ENCODE assay signal across 1 cellular context in the genomic region with DNA sequence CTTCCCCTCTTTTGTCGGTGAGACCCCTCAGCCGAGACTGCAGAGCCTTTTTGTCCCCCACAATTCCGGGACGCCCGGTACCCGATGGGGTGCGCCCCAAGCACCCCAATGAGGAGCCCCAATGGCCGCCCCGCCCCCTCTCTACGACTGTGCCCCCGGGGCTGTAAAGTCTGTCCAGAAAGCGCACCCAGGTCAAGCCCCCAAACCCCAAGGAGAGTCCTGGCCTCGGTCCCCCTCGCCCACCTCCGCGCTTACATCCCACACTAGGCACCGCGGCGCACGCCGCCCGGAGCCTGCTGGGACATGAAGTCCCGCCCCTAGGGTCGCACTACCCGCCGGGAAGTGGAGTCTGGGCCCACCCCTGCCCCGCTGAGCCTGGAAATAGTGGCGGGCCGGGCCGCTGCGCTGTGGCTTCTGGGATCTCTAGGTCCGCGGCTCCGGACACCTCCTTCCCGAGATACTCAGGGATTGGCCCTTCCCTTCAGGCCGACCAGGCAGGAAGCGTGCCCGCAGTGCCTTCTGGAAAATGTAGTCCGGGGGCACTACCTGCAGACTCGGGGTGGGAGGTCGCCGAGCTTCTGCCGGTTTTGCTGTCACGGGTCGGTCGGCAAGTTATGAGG.
TF ChIP-seq lines count a peak whose summit lies in the region.

A gene (minus strand): TSS at position 281 of the 620 bp plus-strand sequence. CDS start 442 bp downstream, outside the sequence.

TF ChIP-seq in HepG2, 621 proteins besides CTCF, POLR2A, EP300 and RAD21 (continued from another document and continues in another):
- TF ChIP-seq HDAC1 (CRISPR knock-in tag; IDR thresholded peaks at IDR 0.05): peak; percentile 50; the same call in 1 of the 2 replicates
- TF ChIP-seq SMAD1 (CRISPR knock-in tag; IDR thresholded peaks at IDR 0.05; ENCODE audit: borderline replicate concordance, low read depth): no peak
- TF ChIP-seq NFRKB (IDR thresholded peaks at IDR 0.05): no peak
- TF ChIP-seq SMAD9 (CRISPR knock-in tag; IDR thresholded peaks at IDR 0.05): no peak
- no peak for TF ChIP-seq BORCS8-MEF2B (CRISPR knock-in tag; IDR thresholded peaks at IDR 0.05)
- TF ChIP-seq GTF2F1 (IDR thresholded peaks at IDR 0.05; ENCODE audit: low read length): no peak
- TF ChIP-seq RFX3 (CRISPR knock-in tag; IDR thresholded peaks at IDR 0.05): no peak
- TF ChIP-seq, protein P1, sequence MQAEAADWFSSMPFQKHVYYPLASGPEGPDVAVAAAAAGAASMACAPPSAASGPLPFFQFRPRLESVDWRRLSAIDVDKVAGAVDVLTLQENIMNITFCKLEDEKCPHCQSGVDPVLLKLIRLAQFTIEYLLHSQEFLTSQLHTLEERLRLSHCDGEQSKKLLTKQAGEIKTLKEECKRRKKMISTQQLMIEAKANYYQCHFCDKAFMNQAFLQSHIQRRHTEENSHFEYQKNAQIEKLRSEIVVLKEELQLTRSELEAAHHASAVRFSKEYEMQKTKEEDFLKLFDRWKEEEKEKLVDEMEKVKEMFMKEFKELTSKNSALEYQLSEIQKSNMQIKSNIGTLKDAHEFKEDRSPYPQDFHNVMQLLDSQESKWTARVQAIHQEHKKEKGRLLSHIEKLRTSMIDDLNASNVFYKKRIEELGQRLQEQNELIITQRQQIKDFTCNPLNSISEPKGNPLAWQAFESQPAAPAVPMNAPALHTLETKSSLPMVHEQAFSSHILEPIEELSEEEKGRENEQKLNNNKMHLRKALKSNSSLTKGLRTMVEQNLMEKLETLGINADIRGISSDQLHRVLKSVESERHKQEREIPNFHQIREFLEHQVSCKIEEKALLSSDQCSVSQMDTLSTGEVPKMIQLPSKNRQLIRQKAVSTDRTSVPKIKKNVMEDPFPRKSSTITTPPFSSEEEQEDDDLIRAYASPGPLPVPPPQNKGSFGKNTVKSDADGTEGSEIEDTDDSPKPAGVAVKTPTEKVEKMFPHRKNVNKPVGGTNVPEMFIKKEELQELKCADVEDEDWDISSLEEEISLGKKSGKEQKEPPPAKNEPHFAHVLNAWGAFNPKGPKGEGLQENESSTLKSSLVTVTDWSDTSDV (CRISPR knock-in tag; IDR thresholded peaks at IDR 0.05): peak; percentile 49; the same call in 1 of the 2 replicates
- TF ChIP-seq ZNF383 (CRISPR knock-in tag; IDR thresholded peaks at IDR 0.05; ENCODE audit: borderline replicate concordance): no peak
- no peak for TF ChIP-seq TCF7L2 (IDR thresholded peaks at IDR 0.05; ENCODE audit: low read depth, low read length)
- TF ChIP-seq TOE1 (CRISPR knock-in tag; IDR thresholded peaks at IDR 0.05): no peak
- TF ChIP-seq SRF (IDR thresholded peaks at IDR 0.05; ENCODE audit: low read depth, low read length): no peak
- no peak for TF ChIP-seq ZNF333 (CRISPR knock-in tag; IDR thresholded peaks at IDR 0.05; ENCODE audit: borderline replicate concordance)
- no peak for TF ChIP-seq ZC3H13 (CRISPR knock-in tag; IDR thresholded peaks at IDR 0.05)
- no peak for TF ChIP-seq ZNF768 (CRISPR knock-in tag; IDR thresholded peaks at IDR 0.05)
- TF ChIP-seq FOXK2 (IDR thresholded peaks at IDR 0.05): no peak
- peak; percentile 52; the same call in 1 of the 2 replicates for TF ChIP-seq ISL2 (CRISPR knock-in tag; IDR thresholded peaks at IDR 0.05)
- no peak for TF ChIP-seq NFIB (CRISPR knock-in tag; IDR thresholded peaks at IDR 0.05; ENCODE audit: borderline replicate concordance)
- TF ChIP-seq MXI1 (IDR thresholded peaks at IDR 0.05; ENCODE audit: borderline replicate concordance, low read depth, low read length): peak; percentile 86; the same call in 2 of the 3 replicates
- TF ChIP-seq, protein P2, sequence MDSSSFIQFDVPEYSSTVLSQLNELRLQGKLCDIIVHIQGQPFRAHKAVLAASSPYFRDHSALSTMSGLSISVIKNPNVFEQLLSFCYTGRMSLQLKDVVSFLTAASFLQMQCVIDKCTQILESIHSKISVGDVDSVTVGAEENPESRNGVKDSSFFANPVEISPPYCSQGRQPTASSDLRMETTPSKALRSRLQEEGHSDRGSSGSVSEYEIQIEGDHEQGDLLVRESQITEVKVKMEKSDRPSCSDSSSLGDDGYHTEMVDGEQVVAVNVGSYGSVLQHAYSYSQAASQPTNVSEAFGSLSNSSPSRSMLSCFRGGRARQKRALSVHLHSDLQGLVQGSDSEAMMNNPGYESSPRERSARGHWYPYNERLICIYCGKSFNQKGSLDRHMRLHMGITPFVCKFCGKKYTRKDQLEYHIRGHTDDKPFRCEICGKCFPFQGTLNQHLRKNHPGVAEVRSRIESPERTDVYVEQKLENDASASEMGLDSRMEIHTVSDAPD (CRISPR knock-in tag; IDR thresholded peaks at IDR 0.05): no peak
- peak; percentile 61; the same call in 1 of the 2 replicates for TF ChIP-seq ZNF160 (CRISPR knock-in tag; IDR thresholded peaks at IDR 0.05)
- TF ChIP-seq, protein P3, sequence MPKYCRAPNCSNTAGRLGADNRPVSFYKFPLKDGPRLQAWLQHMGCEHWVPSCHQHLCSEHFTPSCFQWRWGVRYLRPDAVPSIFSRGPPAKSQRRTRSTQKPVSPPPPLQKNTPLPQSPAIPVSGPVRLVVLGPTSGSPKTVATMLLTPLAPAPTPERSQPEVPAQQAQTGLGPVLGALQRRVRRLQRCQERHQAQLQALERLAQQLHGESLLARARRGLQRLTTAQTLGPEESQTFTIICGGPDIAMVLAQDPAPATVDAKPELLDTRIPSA (CRISPR knock-in tag; IDR thresholded peaks at IDR 0.05; ENCODE audit: borderline replicate concordance): no peak
- TF ChIP-seq IRX3 (CRISPR knock-in tag; IDR thresholded peaks at IDR 0.05; ENCODE audit: borderline replicate concordance, low read depth): no peak
- TF ChIP-seq, protein P4, sequence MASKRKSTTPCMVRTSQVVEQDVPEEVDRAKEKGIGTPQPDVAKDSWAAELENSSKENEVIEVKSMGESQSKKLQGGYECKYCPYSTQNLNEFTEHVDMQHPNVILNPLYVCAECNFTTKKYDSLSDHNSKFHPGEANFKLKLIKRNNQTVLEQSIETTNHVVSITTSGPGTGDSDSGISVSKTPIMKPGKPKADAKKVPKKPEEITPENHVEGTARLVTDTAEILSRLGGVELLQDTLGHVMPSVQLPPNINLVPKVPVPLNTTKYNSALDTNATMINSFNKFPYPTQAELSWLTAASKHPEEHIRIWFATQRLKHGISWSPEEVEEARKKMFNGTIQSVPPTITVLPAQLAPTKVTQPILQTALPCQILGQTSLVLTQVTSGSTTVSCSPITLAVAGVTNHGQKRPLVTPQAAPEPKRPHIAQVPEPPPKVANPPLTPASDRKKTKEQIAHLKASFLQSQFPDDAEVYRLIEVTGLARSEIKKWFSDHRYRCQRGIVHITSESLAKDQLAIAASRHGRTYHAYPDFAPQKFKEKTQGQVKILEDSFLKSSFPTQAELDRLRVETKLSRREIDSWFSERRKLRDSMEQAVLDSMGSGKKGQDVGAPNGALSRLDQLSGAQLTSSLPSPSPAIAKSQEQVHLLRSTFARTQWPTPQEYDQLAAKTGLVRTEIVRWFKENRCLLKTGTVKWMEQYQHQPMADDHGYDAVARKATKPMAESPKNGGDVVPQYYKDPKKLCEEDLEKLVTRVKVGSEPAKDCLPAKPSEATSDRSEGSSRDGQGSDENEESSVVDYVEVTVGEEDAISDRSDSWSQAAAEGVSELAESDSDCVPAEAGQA (IDR thresholded peaks at IDR 0.05; ENCODE audit: low read depth): no peak; the same call in 1 of the 2 replicates
- TF ChIP-seq, protein P4 (CRISPR knock-in tag; IDR thresholded peaks at IDR 0.05; ENCODE audit: borderline replicate concordance): no peak
- no peak for TF ChIP-seq DNMT1 (CRISPR knock-in tag; IDR thresholded peaks at IDR 0.05)
- no peak for TF ChIP-seq ZNF660 (CRISPR knock-in tag; IDR thresholded peaks at IDR 0.05; ENCODE audit: borderline replicate concordance, low read depth)
- peak; percentile 75; the same call in 1 of the 2 replicates for TF ChIP-seq ZNF746 (CRISPR knock-in tag; IDR thresholded peaks at IDR 0.05)
- no peak for TF ChIP-seq ZNF558 (CRISPR knock-in tag; IDR thresholded peaks at IDR 0.05; ENCODE audit: borderline replicate concordance)
- TF ChIP-seq SOX13 (IDR thresholded peaks at IDR 0.05): no peak
- TF ChIP-seq SOX13 (CRISPR knock-in tag; conservative IDR thresholded peaks at IDR 0.05 in 1 of 2, IDR thresholded peaks at IDR 0.05 in 1 of 2): no peak; a peak in 1 of 4 replicates
- TF ChIP-seq, protein P5, sequence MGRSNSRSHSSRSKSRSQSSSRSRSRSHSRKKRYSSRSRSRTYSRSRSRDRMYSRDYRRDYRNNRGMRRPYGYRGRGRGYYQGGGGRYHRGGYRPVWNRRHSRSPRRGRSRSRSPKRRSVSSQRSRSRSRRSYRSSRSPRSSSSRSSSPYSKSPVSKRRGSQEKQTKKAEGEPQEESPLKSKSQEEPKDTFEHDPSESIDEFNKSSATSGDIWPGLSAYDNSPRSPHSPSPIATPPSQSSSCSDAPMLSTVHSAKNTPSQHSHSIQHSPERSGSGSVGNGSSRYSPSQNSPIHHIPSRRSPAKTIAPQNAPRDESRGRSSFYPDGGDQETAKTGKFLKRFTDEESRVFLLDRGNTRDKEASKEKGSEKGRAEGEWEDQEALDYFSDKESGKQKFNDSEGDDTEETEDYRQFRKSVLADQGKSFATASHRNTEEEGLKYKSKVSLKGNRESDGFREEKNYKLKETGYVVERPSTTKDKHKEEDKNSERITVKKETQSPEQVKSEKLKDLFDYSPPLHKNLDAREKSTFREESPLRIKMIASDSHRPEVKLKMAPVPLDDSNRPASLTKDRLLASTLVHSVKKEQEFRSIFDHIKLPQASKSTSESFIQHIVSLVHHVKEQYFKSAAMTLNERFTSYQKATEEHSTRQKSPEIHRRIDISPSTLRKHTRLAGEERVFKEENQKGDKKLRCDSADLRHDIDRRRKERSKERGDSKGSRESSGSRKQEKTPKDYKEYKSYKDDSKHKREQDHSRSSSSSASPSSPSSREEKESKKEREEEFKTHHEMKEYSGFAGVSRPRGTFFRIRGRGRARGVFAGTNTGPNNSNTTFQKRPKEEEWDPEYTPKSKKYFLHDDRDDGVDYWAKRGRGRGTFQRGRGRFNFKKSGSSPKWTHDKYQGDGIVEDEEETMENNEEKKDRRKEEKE (IDR thresholded peaks at IDR 0.05): no peak
- TF ChIP-seq ZNF17 (CRISPR knock-in tag; IDR thresholded peaks at IDR 0.05): no peak
- no peak for TF ChIP-seq ZNF7 (CRISPR knock-in tag; IDR thresholded peaks at IDR 0.05)
- TF ChIP-seq, protein P6, sequence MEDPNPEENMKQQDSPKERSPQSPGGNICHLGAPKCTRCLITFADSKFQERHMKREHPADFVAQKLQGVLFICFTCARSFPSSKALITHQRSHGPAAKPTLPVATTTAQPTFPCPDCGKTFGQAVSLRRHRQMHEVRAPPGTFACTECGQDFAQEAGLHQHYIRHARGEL (CRISPR knock-in tag; IDR thresholded peaks at IDR 0.05): no peak
- TF ChIP-seq MYNN (CRISPR knock-in tag; IDR thresholded peaks at IDR 0.05; ENCODE audit: low read depth): no peak
- no peak for TF ChIP-seq KDM4B (CRISPR knock-in tag; IDR thresholded peaks at IDR 0.05)
- TF ChIP-seq, protein P7, sequence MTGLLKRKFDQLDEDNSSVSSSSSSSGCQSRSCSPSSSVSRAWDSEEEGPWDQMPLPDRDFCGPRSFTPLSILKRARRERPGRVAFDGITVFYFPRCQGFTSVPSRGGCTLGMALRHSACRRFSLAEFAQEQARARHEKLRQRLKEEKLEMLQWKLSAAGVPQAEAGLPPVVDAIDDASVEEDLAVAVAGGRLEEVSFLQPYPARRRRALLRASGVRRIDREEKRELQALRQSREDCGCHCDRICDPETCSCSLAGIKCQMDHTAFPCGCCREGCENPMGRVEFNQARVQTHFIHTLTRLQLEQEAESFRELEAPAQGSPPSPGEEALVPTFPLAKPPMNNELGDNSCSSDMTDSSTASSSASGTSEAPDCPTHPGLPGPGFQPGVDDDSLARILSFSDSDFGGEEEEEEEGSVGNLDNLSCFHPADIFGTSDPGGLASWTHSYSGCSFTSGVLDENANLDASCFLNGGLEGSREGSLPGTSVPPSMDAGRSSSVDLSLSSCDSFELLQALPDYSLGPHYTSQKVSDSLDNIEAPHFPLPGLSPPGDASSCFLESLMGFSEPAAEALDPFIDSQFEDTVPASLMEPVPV (CRISPR knock-in tag; IDR thresholded peaks at IDR 0.05): no peak
- peak; percentile 76; the same call in 1 of the 2 replicates for TF ChIP-seq ZBTB7B (CRISPR knock-in tag; IDR thresholded peaks at IDR 0.05)
- no peak for TF ChIP-seq CAMTA2 (CRISPR knock-in tag; IDR thresholded peaks at IDR 0.05; ENCODE audit: borderline replicate concordance)
- TF ChIP-seq AKAP8 (CRISPR knock-in tag; IDR thresholded peaks at IDR 0.05): no peak
- TF ChIP-seq ADNP (CRISPR knock-in tag; IDR thresholded peaks at IDR 0.05): no peak
- TF ChIP-seq, protein P8, sequence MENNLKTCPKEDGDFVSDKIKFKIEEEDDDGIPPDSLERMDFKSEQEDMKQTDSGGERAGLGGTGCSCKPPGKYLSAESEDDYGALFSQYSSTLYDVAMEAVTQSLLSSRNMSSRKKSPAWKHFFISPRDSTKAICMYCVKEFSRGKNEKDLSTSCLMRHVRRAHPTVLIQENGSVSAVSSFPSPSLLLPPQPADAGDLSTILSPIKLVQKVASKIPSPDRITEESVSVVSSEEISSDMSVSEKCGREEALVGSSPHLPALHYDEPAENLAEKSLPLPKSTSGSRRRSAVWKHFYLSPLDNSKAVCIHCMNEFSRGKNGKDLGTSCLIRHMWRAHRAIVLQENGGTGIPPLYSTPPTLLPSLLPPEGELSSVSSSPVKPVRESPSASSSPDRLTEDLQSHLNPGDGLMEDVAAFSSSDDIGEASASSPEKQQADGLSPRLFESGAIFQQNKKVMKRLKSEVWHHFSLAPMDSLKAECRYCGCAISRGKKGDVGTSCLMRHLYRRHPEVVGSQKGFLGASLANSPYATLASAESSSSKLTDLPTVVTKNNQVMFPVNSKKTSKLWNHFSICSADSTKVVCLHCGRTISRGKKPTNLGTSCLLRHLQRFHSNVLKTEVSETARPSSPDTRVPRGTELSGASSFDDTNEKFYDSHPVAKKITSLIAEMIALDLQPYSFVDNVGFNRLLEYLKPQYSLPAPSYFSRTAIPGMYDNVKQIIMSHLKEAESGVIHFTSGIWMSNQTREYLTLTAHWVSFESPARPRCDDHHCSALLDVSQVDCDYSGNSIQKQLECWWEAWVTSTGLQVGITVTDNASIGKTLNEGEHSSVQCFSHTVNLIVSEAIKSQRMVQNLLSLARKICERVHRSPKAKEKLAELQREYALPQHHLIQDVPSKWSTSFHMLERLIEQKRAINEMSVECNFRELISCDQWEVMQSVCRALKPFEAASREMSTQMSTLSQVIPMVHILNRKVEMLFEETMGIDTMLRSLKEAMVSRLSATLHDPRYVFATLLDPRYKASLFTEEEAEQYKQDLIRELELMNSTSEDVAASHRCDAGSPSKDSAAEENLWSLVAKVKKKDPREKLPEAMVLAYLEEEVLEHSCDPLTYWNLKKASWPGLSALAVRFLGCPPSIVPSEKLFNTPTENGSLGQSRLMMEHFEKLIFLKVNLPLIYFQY (CRISPR knock-in tag; IDR thresholded peaks at IDR 0.05; ENCODE audit: borderline replicate concordance): peak; percentile 94
